ENCODE assay signal across 8 cellular contexts in genomic region chr1:27528701-27529637, GRCh38. TPM values are rescaled to one million over a fixed set of nuclear protein-coding genes. Genes with fewer than 3 reads are reported as not detected.
DNase-seq lines count a peak whose midpoint lies in the region; FAIRE-seq and TF ChIP-seq lines count a peak whose summit lies in the region.

No MANE protein-coding gene starts in this region.

- H3K4me3 ChIP-seq in bronchial epithelial cell (ENCODE audit: low read depth, low read length) (peak overlapping the region; percentile 12), keratinocyte (ENCODE audit: control insufficient read depth in 2 of 3, extremely low read depth in 1 of 3, insufficient read depth in 2 of 3, low read depth in 1 of 3, low read length in 3 of 3) (peak overlapping the region in 1 of 3 experiments; percentile 47), spleen (peak overlapping the region in 4 of 8 donors; percentile 39 to 67 (median 44)), A673 (ENCODE audit: low read depth, low read length, poor library complexity, severe bottlenecking) (no peak overlapping the region)

- CTCF ChIA-PET in A673 (lab: Charles Lee): no interaction called here

- H3K9me1 ChIP-seq in keratinocyte (ENCODE audit: control insufficient read depth, extremely low read depth, insufficient read depth, low read length): no peaks in the 10 kb centered on the region

- DNase-seq in EL (peak; percentile 46), NCI-H2196 (lab: John Stamatoyannopoulos, UW; ENCODE audit: unreplicated experiment) (peak; percentile 84), bronchial epithelial cell (ENCODE audit: low read depth) (peak; percentile 65), keratinocyte (ENCODE audit: low read depth, low spot score) (no peak), spleen (no peak), SW 1271 (lab: John Stamatoyannopoulos, UW) (no peak), GM19240 (ENCODE audit: insufficient read length, low spot score) (no peak), A673 (ENCODE audit: low spot score) (no peak)

- no peaks in the 10 kb centered on the region for H3K79me2 ChIP-seq in keratinocyte (ENCODE audit: control insufficient read depth, insufficient read depth, low read length)

- H4K20me1 ChIP-seq in keratinocyte (ENCODE audit: control insufficient read depth, extremely low read depth, insufficient read depth, low read length): no peaks in the 10 kb centered on the region

- TF ChIP-seq CTCF in bronchial epithelial cell (IDR thresholded peaks at IDR 0.05; ENCODE audit: insufficient read depth, low read length, severe bottlenecking) (no peak), keratinocyte (optimal IDR thresholded peaks at IDR 0.05 in 1 of 3, IDR thresholded peaks at IDR 0.05 in 1 of 3, conservative IDR thresholded peaks at IDR 0.05 in 1 of 3; ENCODE audit: extremely low read depth in 1 of 3, insufficient read depth in 2 of 3, low read length in 3 of 3) (no peak), spleen (IDR thresholded peaks at IDR 0.05 in 8 of 11, conservative IDR thresholded peaks at IDR 0.05 in 3 of 11) (no peak), A673 (conservative IDR thresholded peaks at IDR 0.05; ENCODE audit: low read depth, low read length) (no peak)

- H3K9me3 ChIP-seq in keratinocyte (ENCODE audit: control insufficient read depth, low read depth, low read length) (no peaks in the 10 kb centered on the region), spleen (no peaks in the 10 kb centered on the region), A673 (ENCODE audit: low read depth, low read length, poor library complexity, severe bottlenecking) (no peaks in the 10 kb centered on the region)

- H3K27ac ChIP-seq in keratinocyte (ENCODE audit: control insufficient read depth, insufficient read depth, low read length): peak overlapping the region; percentile 62
- peak overlapping the region in 7 of 8 donors; percentile 60 to 85 (median 81) for H3K27ac ChIP-seq in spleen
- no peak overlapping the region for H3K27ac ChIP-seq in A673 (ENCODE audit: low read depth, low read length, poor library complexity, severe bottlenecking)

- 31 to 65% (median 46%) methylated on average over 15 to 18 of the region's 18 CpGs for WGBS in spleen, 5 donors

- H3K4me2 ChIP-seq in keratinocyte (ENCODE audit: control insufficient read depth, extremely low read depth, insufficient read depth, low read depth, low read length): peak overlapping the region; percentile 70

- H2AFZ ChIP-seq in keratinocyte (ENCODE audit: control insufficient read depth, low read length): peak overlapping the region; percentile 50

- H3K9ac ChIP-seq in keratinocyte (ENCODE audit: control insufficient read depth, extremely low read depth, insufficient read depth, low read length): peak overlapping the region; percentile 87

- no peaks in the 10 kb centered on the region for H3K27me3 ChIP-seq in bronchial epithelial cell (ENCODE audit: control insufficient read depth, insufficient read depth, low read length)
- H3K27me3 ChIP-seq in keratinocyte (ENCODE audit: control insufficient read depth, extremely low read depth, insufficient read depth, low read length): no peaks in the 10 kb centered on the region
- H3K27me3 ChIP-seq in spleen (replicated peaks in 1 of 7): peaks cover 0 to 15% (median 0%) of the 10 kb centered on the region in 7 donors
- no peaks in the 10 kb centered on the region for H3K27me3 ChIP-seq in A673 (replicated peaks; ENCODE audit: insufficient read depth, low read depth, low read length, poor library complexity)

- POLR2A ChIA-PET in A673 (lab: Charles Lee; ENCODE audit: low non-redundant PET): no interaction called here

- FAIRE-seq in bronchial epithelial cell (lab: Jason Lieb, UNC) (peak; percentile 32), keratinocyte (lab: Jason Lieb, UNC) (peak; percentile 59)

- intact Hi-C loops in spleen (cut with DNase I; ENCODE audit: low total_unique reads) (no loop called here), A673 (cut with micrococcal nuclease; ENCODE audit: unreplicated experiment) (no loop called here)

- H3K4me1 ChIP-seq in keratinocyte (ENCODE audit: control insufficient read depth, extremely low read depth, insufficient read depth, low read length) (peaks cover 51% of the 10 kb centered on the region), spleen (peaks cover 36 to 74% (median 57%) of the 10 kb centered on the region in 6 donors), A673 (ENCODE audit: insufficient read depth, low read length, poor library complexity, severe bottlenecking) (peaks cover 49% of the 10 kb centered on the region)

- no peak for TF ChIP-seq POLR2A in spleen (IDR thresholded peaks at IDR 0.05)

- peaks cover 13% of the 10 kb centered on the region for H3K36me3 ChIP-seq in bronchial epithelial cell (ENCODE audit: control insufficient read depth, insufficient read depth, low read length)
- peaks cover 0 to 12% of the 10 kb centered on the region in 2 experiments for H3K36me3 ChIP-seq in keratinocyte (ENCODE audit: control insufficient read depth in 2 of 2, extremely low read depth in 1 of 2, insufficient read depth in 2 of 2, low read length in 2 of 2)
- peaks cover 0 to 19% (median 2%) of the 10 kb centered on the region in 6 donors for H3K36me3 ChIP-seq in spleen
- H3K36me3 ChIP-seq in A673 (ENCODE audit: insufficient read depth, low read length, poor library complexity, severe bottlenecking): no peaks in the 10 kb centered on the region

- BruUV-seq in A673 (replicated peaks; lab: Mats Ljungman, UMichigan): no TSS peak

- dilution Hi-C loops in keratinocyte (cut with MboI; ENCODE audit: extremely low pct_ligation_motif_present, low sequenced_read_pairs): no loop called here

RNA-seq across cellular contexts. Expression of gene WASF2, which starts 39.0 kb away (rescaled TPM):
- total RNA-seq in bronchial epithelial cell (22.1 and 38.3 TPM in 2 replicates), spleen (100 to 1,000 TPM in 4 of 7 donors, 10 to 100 TPM in 3; 92.1 to 196 (median 129) TPM), A673 (2021) (131 and 133 TPM in 2 replicates)
- polyA plus RNA-seq in keratinocyte (31.3 to 53.8 TPM (median 42.9 TPM) in 3 replicates), spleen (10 to 100 TPM; 17.2 to 36.8 (median 23.5) TPM)
- 43.3 TPM for polyA plus RNA-seq in keratinocyte (2011; ENCODE audit: low read depth)
- polyA plus RNA-seq in keratinocyte (2011; cell fraction: cytosol; rRNA removed): 52.9 and 67.2 TPM in 2 replicates
- 50.6 and 59.2 TPM in 2 replicates for polyA plus RNA-seq in keratinocyte (2011; cell fraction: nucleus; rRNA removed)
- 49.9 and 65.8 TPM in 2 replicates for polyA plus RNA-seq in keratinocyte (2012; ENCODE audit: low replicate concordance)
- polyA minus RNA-seq in keratinocyte: 53.1 to 145 TPM (median 57.9 TPM) in 3 replicates
- 49.5 TPM for polyA minus RNA-seq in keratinocyte (2011; cell fraction: cytosol; rRNA and poly(A)+ RNA removed)
- polyA minus RNA-seq in keratinocyte (2011; cell fraction: nucleus; rRNA and poly(A)+ RNA removed): 25.2 and 42.4 TPM in 2 replicates

Comparison
In these comparisons a context has a peak if more than half of its experiments do, and no peak if none do; other contexts are left out.
1. DNase-seq: peak in EL (single experiment), NCI-H2196 (single experiment) and bronchial epithelial cell (single experiment); none in keratinocyte (single experiment), spleen (single experiment), SW 1271 (0 of 2), GM19240 (single experiment) and A673 (single experiment).